ENCODE assay signal across 29 cellular contexts in genomic region chr18:44765451-44765850, GRCh38.
DNase-seq lines count a peak whose midpoint lies in the region; TF ChIP-seq lines count a peak whose summit lies in the region.
"Had no signal": no experiment of that assay in that cellular context is flagged by ENCODE, and none has a peak within 500 bp of the region (broad histone marks: within the 10 kb centered on the region; RNA-seq: fewer than 3 reads in every experiment).

No MANE protein-coding gene starts in this region.

- no peak overlapping the region for H3K27ac Mint-ChIP-seq in chondrocyte (ENCODE audit: unreplicated experiment)
- H3K27ac Mint-ChIP-seq: activated naive CD4-positive, alpha-beta T cell treated with anti-CD3 and anti-CD28 coated beads for 36 hours; activated T-helper 1 cell treated with anti-CD3 and anti-CD28 coated beads, Interleukin-12 subunit alpha, Interleukin-12 subunit beta, Interleukin-2, Interleukin-4 antibody, amounts not matched to agents 30 ng/mL and 10 ng/mL and 1 ng/mL, durations not matched to agents 14 hours and 24 hours and 36 hours; H9 had no signal

- no peaks in the 10 kb centered on the region for H3K27me3 Mint-ChIP-seq in chondrocyte (ENCODE audit: low read depth)

- DNase-seq in NCI-H128 (lab: John Stamatoyannopoulos, UW; ENCODE audit: unreplicated experiment) (peak; percentile 32), NCI-H774 (lab: John Stamatoyannopoulos, UW) (peak; percentile 17), left kidney (ENCODE audit: low read depth, low spot score) (peak; percentile 72), smooth muscle cell of the brain vasculature (ENCODE audit: low read depth, low spot score) (peak; percentile 18), HT-29 (ENCODE audit: low spot score) (no peak), chondrocyte (ENCODE audit: low spot score) (no peak), pons (ENCODE audit: low spot score) (no peak), colonic mucosa (no peak)
- DNase-seq: activated CD4-positive, alpha-beta T cell treated with anti-CD3 and anti-CD28 coated beads, Interleukin-2, amount 50 U/mL, for 48 hours; activated CD8-positive, alpha-beta memory T cell treated with anti-CD3 and anti-CD28 coated beads, Interleukin-2, amount 50 U/mL, for 4 hours; activated naive CD4-positive, alpha-beta T cell treated with anti-CD3 and anti-CD28 coated beads for 36 hours; adrenal gland; DND-41; effector CD8-positive, alpha-beta T cell; foreskin melanocyte; H9; left cardiac atrium; mesenchymal stem cell; NCI-H1436; NCI-H82; nucleus accumbens; retina; SJCRH30; spleen; stimulated activated CD4-positive, alpha-beta T cell treated with anti-CD3 and anti-CD28 coated beads, Interleukin-2, amount 100 ng/mL, for 48 hours had no signal

- no peak overlapping the region for H3K4me3 Mint-ChIP-seq in chondrocyte (ENCODE audit: unreplicated experiment)
- H3K4me3 Mint-ChIP-seq: activated naive CD4-positive, alpha-beta T cell treated with anti-CD3 and anti-CD28 coated beads for 36 hours; activated T-helper 1 cell treated with anti-CD3 and anti-CD28 coated beads, Interleukin-12 subunit alpha, Interleukin-12 subunit beta, Interleukin-2, Interleukin-4 antibody, amounts not matched to agents 30 ng/mL and 10 ng/mL and 1 ng/mL, durations not matched to agents 14 hours and 24 hours and 36 hours; H9 had no signal

- intact Hi-C loops in colonic mucosa (cut with DNase I), result no loop called here

- no peak overlapping the region for H3K27ac ChIP-seq in colonic mucosa
- H3K27ac ChIP-seq: adrenal gland; BLaER1 treated with 17β-estradiol and CSF1 and Interleukin-3, amounts not matched to agents 10 nM and 100 nM; breast epithelium; SJCRH30; suprapubic skin had no signal

- H3K4me1 Mint-ChIP-seq in chondrocyte (ENCODE audit: low read depth), result peaks cover 28% of the 10 kb centered on the region

- TF ChIP-seq CTCF in chondrocyte (IDR thresholded peaks at IDR 0.05) (no peak), colonic mucosa (IDR thresholded peaks at IDR 0.05) (no peak)

- H3K4me3 ChIP-seq in colonic mucosa, result no peak overlapping the region
- H3K4me3 ChIP-seq: adrenal gland; BLaER1 treated with 17β-estradiol and CSF1 and Interleukin-3, amounts not matched to agents 10 nM and 100 nM; breast epithelium; SJCRH30; spleen; suprapubic skin had no signal

- peaks cover 3% of the 10 kb centered on the region for H3K36me3 Mint-ChIP-seq in chondrocyte (ENCODE audit: low read depth)

- no peaks in the 10 kb centered on the region for H3K9me3 Mint-ChIP-seq in chondrocyte (ENCODE audit: low read depth)
- H3K9me3 Mint-ChIP-seq: activated naive CD4-positive, alpha-beta T cell treated with anti-CD3 and anti-CD28 coated beads for 36 hours; H9 had no signal

- no peaks in the 10 kb centered on the region for H3K36me3 ChIP-seq in colonic mucosa
- H3K36me3 ChIP-seq: adrenal gland; BLaER1 treated with 17β-estradiol and CSF1 and Interleukin-3, amounts not matched to agents 10 nM and 100 nM; breast epithelium; SJCRH30; spleen; suprapubic skin had no signal

- H3K27me3 ChIP-seq in colonic mucosa, result no peaks in the 10 kb centered on the region
- H3K27me3 ChIP-seq: adrenal gland, breast epithelium, SJCRH30, spleen, suprapubic skin had no signal

- no peak overlapping the region for H3K9ac ChIP-seq in colonic mucosa (ENCODE audit: low read depth in 2 of 2, low read length in 2 of 2)
- H3K9ac ChIP-seq: BLaER1 treated with 17β-estradiol and CSF1 and Interleukin-3, amounts not matched to agents 10 nM and 100 nM had no signal

- H3K4me1 ChIP-seq in colonic mucosa, result no peaks in the 10 kb centered on the region
- H3K4me1 ChIP-seq: adrenal gland, SJCRH30 had no signal

- no peaks in the 10 kb centered on the region for H3K9me3 ChIP-seq in colonic mucosa
- H3K9me3 ChIP-seq: adrenal gland, breast epithelium, SJCRH30, spleen, suprapubic skin had no signal

Comparison
In these comparisons a context has a peak if more than half of its experiments do, and no peak if none do; other contexts are left out.
1. DNase-seq: peak in NCI-H128 (single experiment), NCI-H774 (single experiment), left kidney (single experiment) and smooth muscle cell of the brain vasculature (single experiment); none in HT-29 (single experiment), chondrocyte (single experiment), pons (single experiment) and colonic mucosa (single experiment).